Comparison of ENCODE assay signal across 1 cellular context in the genomic region with DNA sequence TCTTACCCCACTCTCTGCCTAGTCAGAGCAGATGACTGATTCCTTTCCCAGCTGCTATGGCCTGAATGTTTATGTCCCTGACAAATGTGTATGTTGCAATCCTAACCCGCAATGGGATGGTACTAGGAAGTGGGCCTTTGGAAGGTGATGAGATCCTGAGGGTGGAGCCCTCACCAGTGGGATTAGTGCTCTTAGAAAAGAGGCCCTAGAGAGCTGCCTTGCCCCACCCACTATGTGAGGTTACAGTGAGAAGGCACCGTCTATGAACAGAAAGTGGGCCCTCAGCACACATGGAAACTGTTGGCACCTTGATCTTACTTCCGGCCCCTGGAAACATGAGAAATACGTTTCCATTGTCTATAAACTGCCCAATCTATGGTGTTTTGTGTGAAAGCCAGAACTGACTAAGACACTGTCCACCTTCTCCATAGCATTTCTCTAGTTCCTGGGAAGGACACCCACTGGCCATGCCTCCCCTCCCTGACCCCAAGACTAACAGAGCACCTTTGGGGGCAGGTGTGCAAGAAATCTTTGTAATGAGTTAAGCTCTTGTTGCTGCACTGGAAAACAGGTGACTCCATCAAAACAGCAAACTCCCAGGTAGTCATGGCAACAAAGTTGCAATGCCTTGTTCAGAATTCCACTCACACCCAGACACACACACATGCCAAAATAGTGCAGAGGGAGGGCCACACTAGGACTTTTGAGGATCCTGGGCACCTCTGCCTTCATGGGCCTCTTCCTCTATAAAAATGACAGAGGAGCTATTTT.
A peak's percentile ranks its signal among the peaks of the same experiment; 100 is the strongest.
TF ChIP-seq lines count a peak whose summit lies in the region.

No MANE protein-coding gene starts in this region.

TF ChIP-seq in GM12878, 131 proteins besides CTCF, POLR2A, EP300 and RAD21 (continues in another document):
- TF ChIP-seq, protein P1, sequence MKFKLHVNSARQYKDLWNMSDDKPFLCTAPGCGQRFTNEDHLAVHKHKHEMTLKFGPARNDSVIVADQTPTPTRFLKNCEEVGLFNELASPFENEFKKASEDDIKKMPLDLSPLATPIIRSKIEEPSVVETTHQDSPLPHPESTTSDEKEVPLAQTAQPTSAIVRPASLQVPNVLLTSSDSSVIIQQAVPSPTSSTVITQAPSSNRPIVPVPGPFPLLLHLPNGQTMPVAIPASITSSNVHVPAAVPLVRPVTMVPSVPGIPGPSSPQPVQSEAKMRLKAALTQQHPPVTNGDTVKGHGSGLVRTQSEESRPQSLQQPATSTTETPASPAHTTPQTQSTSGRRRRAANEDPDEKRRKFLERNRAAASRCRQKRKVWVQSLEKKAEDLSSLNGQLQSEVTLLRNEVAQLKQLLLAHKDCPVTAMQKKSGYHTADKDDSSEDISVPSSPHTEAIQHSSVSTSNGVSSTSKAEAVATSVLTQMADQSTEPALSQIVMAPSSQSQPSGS (IDR thresholded peaks at IDR 0.05; ENCODE audit: low read length): peak; percentile 43; the same call in 1 of the 2 replicates
- TF ChIP-seq, protein P2, sequence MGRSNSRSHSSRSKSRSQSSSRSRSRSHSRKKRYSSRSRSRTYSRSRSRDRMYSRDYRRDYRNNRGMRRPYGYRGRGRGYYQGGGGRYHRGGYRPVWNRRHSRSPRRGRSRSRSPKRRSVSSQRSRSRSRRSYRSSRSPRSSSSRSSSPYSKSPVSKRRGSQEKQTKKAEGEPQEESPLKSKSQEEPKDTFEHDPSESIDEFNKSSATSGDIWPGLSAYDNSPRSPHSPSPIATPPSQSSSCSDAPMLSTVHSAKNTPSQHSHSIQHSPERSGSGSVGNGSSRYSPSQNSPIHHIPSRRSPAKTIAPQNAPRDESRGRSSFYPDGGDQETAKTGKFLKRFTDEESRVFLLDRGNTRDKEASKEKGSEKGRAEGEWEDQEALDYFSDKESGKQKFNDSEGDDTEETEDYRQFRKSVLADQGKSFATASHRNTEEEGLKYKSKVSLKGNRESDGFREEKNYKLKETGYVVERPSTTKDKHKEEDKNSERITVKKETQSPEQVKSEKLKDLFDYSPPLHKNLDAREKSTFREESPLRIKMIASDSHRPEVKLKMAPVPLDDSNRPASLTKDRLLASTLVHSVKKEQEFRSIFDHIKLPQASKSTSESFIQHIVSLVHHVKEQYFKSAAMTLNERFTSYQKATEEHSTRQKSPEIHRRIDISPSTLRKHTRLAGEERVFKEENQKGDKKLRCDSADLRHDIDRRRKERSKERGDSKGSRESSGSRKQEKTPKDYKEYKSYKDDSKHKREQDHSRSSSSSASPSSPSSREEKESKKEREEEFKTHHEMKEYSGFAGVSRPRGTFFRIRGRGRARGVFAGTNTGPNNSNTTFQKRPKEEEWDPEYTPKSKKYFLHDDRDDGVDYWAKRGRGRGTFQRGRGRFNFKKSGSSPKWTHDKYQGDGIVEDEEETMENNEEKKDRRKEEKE (IDR thresholded peaks at IDR 0.05): no peak
- peak; percentile 50 for TF ChIP-seq MEF2B (IDR thresholded peaks at IDR 0.05; ENCODE audit: partially characterized antibody, poor library complexity, severe bottlenecking)
- no peak for TF ChIP-seq KLF5 (IDR thresholded peaks at IDR 0.05; ENCODE audit: partially characterized antibody)
- TF ChIP-seq PAX5 (IDR thresholded peaks at IDR 0.05; ENCODE audit: borderline replicate concordance, low read depth, low read length): 0 out of 2 replicates have a peak, but pooled peaks have one; percentile 41
- TF ChIP-seq TCF12 (IDR thresholded peaks at IDR 0.05; ENCODE audit: low read depth, low read length): peak; percentile 46
- TF ChIP-seq, protein P3, sequence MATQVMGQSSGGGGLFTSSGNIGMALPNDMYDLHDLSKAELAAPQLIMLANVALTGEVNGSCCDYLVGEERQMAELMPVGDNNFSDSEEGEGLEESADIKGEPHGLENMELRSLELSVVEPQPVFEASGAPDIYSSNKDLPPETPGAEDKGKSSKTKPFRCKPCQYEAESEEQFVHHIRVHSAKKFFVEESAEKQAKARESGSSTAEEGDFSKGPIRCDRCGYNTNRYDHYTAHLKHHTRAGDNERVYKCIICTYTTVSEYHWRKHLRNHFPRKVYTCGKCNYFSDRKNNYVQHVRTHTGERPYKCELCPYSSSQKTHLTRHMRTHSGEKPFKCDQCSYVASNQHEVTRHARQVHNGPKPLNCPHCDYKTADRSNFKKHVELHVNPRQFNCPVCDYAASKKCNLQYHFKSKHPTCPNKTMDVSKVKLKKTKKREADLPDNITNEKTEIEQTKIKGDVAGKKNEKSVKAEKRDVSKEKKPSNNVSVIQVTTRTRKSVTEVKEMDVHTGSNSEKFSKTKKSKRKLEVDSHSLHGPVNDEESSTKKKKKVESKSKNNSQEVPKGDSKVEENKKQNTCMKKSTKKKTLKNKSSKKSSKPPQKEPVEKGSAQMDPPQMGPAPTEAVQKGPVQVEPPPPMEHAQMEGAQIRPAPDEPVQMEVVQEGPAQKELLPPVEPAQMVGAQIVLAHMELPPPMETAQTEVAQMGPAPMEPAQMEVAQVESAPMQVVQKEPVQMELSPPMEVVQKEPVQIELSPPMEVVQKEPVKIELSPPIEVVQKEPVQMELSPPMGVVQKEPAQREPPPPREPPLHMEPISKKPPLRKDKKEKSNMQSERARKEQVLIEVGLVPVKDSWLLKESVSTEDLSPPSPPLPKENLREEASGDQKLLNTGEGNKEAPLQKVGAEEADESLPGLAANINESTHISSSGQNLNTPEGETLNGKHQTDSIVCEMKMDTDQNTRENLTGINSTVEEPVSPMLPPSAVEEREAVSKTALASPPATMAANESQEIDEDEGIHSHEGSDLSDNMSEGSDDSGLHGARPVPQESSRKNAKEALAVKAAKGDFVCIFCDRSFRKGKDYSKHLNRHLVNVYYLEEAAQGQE (IDR thresholded peaks at IDR 0.05; ENCODE audit: low read depth, low read length): no peak
- no peak for TF ChIP-seq NRF1 (conservative IDR thresholded peaks at IDR 0.05; ENCODE audit: low read depth, low read length)
- TF ChIP-seq HDAC6 (IDR thresholded peaks at IDR 0.05; ENCODE audit: unreplicated experiment): no peak
- 0 out of 2 replicates have a peak, but pooled peaks have one; percentile 5 for TF ChIP-seq RB1 (IDR thresholded peaks at IDR 0.05; ENCODE audit: borderline replicate concordance)
- TF ChIP-seq YBX1 (IDR thresholded peaks at IDR 0.05): no peak
- TF ChIP-seq HCFC1 (IDR thresholded peaks at IDR 0.05; ENCODE audit: low read length): no peak
- TF ChIP-seq GABPA (IDR thresholded peaks at IDR 0.05; ENCODE audit: low read depth): 0 out of 2 replicates have a peak, but pooled peaks have one; percentile 28
- TF ChIP-seq CEBPB (IDR thresholded peaks at IDR 0.05; ENCODE audit: borderline replicate concordance in 1 of 2, low read depth in 2 of 2, low read length in 2 of 2): no peak
- TF ChIP-seq, protein P4, sequence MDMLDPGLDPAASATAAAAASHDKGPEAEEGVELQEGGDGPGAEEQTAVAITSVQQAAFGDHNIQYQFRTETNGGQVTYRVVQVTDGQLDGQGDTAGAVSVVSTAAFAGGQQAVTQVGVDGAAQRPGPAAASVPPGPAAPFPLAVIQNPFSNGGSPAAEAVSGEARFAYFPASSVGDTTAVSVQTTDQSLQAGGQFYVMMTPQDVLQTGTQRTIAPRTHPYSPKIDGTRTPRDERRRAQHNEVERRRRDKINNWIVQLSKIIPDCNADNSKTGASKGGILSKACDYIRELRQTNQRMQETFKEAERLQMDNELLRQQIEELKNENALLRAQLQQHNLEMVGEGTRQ (IDR thresholded peaks at IDR 0.05; ENCODE audit: borderline replicate concordance, low read depth, low read length): no peak
- TF ChIP-seq, protein P5, sequence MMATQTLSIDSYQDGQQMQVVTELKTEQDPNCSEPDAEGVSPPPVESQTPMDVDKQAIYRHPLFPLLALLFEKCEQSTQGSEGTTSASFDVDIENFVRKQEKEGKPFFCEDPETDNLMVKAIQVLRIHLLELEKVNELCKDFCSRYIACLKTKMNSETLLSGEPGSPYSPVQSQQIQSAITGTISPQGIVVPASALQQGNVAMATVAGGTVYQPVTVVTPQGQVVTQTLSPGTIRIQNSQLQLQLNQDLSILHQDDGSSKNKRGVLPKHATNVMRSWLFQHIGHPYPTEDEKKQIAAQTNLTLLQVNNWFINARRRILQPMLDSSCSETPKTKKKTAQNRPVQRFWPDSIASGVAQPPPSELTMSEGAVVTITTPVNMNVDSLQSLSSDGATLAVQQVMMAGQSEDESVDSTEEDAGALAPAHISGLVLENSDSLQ (IDR thresholded peaks at IDR 0.05): no peak
- no peak; the same call in 1 of the 2 replicates for TF ChIP-seq DPF2 (IDR thresholded peaks at IDR 0.05)
- TF ChIP-seq CHD2 (IDR thresholded peaks at IDR 0.05; ENCODE audit: borderline replicate concordance, low read depth, low read length): no peak
- TF ChIP-seq KDM1A (IDR thresholded peaks at IDR 0.05; ENCODE audit: borderline replicate concordance): no peak
- TF ChIP-seq SMC3 (IDR thresholded peaks at IDR 0.05; ENCODE audit: borderline replicate concordance, low read length): no peak
- TF ChIP-seq SP1 (IDR thresholded peaks at IDR 0.05; ENCODE audit: low read depth, low read length): peak; percentile 47
- TF ChIP-seq ZNF274 (IDR thresholded peaks at IDR 0.05; ENCODE audit: insufficient read depth, insufficient read length): no peak
- TF ChIP-seq, protein P6, sequence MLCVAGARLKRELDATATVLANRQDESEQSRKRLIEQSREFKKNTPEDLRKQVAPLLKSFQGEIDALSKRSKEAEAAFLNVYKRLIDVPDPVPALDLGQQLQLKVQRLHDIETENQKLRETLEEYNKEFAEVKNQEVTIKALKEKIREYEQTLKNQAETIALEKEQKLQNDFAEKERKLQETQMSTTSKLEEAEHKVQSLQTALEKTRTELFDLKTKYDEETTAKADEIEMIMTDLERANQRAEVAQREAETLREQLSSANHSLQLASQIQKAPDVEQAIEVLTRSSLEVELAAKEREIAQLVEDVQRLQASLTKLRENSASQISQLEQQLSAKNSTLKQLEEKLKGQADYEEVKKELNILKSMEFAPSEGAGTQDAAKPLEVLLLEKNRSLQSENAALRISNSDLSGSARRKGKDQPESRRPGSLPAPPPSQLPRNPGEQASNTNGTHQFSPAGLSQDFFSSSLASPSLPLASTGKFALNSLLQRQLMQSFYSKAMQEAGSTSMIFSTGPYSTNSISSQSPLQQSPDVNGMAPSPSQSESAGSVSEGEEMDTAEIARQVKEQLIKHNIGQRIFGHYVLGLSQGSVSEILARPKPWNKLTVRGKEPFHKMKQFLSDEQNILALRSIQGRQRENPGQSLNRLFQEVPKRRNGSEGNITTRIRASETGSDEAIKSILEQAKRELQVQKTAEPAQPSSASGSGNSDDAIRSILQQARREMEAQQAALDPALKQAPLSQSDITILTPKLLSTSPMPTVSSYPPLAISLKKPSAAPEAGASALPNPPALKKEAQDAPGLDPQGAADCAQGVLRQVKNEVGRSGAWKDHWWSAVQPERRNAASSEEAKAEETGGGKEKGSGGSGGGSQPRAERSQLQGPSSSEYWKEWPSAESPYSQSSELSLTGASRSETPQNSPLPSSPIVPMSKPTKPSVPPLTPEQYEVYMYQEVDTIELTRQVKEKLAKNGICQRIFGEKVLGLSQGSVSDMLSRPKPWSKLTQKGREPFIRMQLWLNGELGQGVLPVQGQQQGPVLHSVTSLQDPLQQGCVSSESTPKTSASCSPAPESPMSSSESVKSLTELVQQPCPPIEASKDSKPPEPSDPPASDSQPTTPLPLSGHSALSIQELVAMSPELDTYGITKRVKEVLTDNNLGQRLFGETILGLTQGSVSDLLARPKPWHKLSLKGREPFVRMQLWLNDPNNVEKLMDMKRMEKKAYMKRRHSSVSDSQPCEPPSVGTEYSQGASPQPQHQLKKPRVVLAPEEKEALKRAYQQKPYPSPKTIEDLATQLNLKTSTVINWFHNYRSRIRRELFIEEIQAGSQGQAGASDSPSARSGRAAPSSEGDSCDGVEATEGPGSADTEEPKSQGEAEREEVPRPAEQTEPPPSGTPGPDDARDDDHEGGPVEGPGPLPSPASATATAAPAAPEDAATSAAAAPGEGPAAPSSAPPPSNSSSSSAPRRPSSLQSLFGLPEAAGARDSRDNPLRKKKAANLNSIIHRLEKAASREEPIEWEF (IDR thresholded peaks at IDR 0.05; ENCODE audit: insufficient replicate concordance, low read depth, low read length): no peak
- no peak for TF ChIP-seq POLR2AphosphoS5 (IDR thresholded peaks at IDR 0.05; ENCODE audit: low read length)
- peak; percentile 77 to 80 for TF ChIP-seq IKZF2 (IDR thresholded peaks at IDR 0.05)
- no peak for TF ChIP-seq BACH1 (IDR thresholded peaks at IDR 0.05; ENCODE audit: borderline replicate concordance)
- TF ChIP-seq TCF3 (IDR thresholded peaks at IDR 0.05; ENCODE audit: borderline replicate concordance, insufficient read depth, low read depth, low read length): 0 out of 2 replicates have a peak, but pooled peaks have one; percentile 5
- TF ChIP-seq POLR2AphosphoS2 (IDR thresholded peaks at IDR 0.05; ENCODE audit: low read depth, low read length): no peak
- TF ChIP-seq JUND (IDR thresholded peaks at IDR 0.05; ENCODE audit: low read depth, low read length): 0 out of 2 replicates have a peak, but pooled peaks have one; percentile 23
- TF ChIP-seq CBX3 (IDR thresholded peaks at IDR 0.05; ENCODE audit: borderline replicate concordance, low read depth): no peak
- TF ChIP-seq, protein P7, sequence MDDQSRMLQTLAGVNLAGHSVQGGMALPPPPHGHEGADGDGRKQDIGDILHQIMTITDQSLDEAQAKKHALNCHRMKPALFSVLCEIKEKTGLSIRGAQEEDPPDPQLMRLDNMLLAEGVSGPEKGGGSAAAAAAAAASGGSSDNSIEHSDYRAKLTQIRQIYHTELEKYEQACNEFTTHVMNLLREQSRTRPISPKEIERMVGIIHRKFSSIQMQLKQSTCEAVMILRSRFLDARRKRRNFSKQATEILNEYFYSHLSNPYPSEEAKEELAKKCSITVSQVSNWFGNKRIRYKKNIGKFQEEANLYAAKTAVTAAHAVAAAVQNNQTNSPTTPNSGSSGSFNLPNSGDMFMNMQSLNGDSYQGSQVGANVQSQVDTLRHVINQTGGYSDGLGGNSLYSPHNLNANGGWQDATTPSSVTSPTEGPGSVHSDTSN (IDR thresholded peaks at IDR 0.05; ENCODE audit: insufficient replicate concordance, low read depth, low read length): no peak
- no peak for TF ChIP-seq JUNB (IDR thresholded peaks at IDR 0.05)
- no peak; the same call in 1 of the 2 replicates for TF ChIP-seq GATAD2B (conservative IDR thresholded peaks at IDR 0.05; ENCODE audit: low read depth)
- TF ChIP-seq IKZF1 (conservative IDR thresholded peaks at IDR 0.05): peak; percentile 73
- TF ChIP-seq ZNF207 (IDR thresholded peaks at IDR 0.05; ENCODE audit: borderline replicate concordance): no peak
- TF ChIP-seq NR2C2 (IDR thresholded peaks at IDR 0.05; ENCODE audit: borderline replicate concordance, control insufficient read depth, insufficient read length, low read depth): no peak
- peak; percentile 88 for TF ChIP-seq BMI1 (IDR thresholded peaks at IDR 0.05; ENCODE audit: borderline replicate concordance)
- TF ChIP-seq FOXM1 (IDR thresholded peaks at IDR 0.05; ENCODE audit: low read depth, low read length): no peak
- peak; percentile 46; the same call in 1 of the 2 replicates for TF ChIP-seq CREB1 (IDR thresholded peaks at IDR 0.05; ENCODE audit: low read depth)
- TF ChIP-seq RAD51 (IDR thresholded peaks at IDR 0.05): no peak
- no peak for TF ChIP-seq SUPT20H (IDR thresholded peaks at IDR 0.05; ENCODE audit: borderline replicate concordance, control insufficient read depth, low read depth, low read length)
- TF ChIP-seq SUZ12 (IDR thresholded peaks at IDR 0.05; ENCODE audit: unreplicated experiment): no peak
